28 cellular contexts compared by ENCODE assay signal in the genomic region with DNA sequence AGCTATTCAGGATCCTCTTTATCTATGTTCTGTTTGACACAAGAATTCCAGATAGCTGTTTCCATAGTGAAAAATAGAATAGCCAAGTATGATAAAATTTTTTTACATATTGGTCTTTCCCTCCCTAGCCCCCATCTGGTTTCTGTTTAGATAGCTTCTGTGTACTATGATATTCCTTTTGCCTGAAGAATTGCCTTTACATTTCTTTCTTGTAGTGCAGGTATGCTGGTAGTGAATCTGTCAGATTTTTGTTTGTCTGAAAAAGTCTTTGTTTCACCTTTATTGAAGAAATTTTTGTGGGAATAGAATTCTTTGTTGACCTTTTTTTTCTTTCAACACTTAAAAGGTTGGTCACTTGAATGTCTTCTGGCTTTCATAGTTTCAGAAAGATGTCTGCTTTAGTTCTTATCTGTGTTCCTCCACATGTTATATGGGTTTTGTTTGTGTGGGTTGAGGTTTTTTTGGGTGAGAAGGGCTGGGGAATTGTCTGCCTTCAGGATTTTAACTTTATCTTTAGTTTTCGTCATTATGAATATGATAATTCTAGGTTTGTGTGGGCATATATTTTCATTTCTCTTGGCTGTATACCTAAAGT. TPM values are rescaled to one million over a fixed set of nuclear protein-coding genes. Genes with fewer than 3 reads are reported as not detected.
"Had no signal": no experiment of that assay in that cellular context is flagged by ENCODE, and none has a peak within 500 bp of the region (broad histone marks: within the 10 kb centered on the region; RNA-seq: fewer than 3 reads in every experiment).

No MANE protein-coding gene starts in this region.

- ATAC-seq: activated CD4-positive, CD25-positive, alpha-beta regulatory T cell treated with anti-CD3 and anti-CD28 coated beads, Interleukin-2, amount 50 U/mL, for 24 hours; activated CD8-positive, alpha-beta T cell treated with anti-CD3 and anti-CD28 coated beads for 36 hours; activated T-cell treated with anti-CD3 and anti-CD28 coated beads, Interleukin-2, amount 50 U/mL, for 72 hours; SK-N-SH treated with all-trans-retinoic acid at 6 μM for 48 hours had no signal

- H3K27ac ChIP-seq: adrenal gland, breast epithelium, KMS-11, SJSA1, WERI-Rb-1 had no signal

- H3K4me2 ChIP-seq: KMS-11 had no signal

- H3K27me3 ChIP-seq: adrenal gland, breast epithelium, SJSA1 had no signal

- H3K9ac ChIP-seq: KMS-11 had no signal

- H3K4me1 ChIP-seq: adrenal gland, breast epithelium, SJSA1 had no signal

- H3K4me3 ChIP-seq: adrenal gland, breast epithelium, SJSA1 had no signal

- H3K36me3 ChIP-seq: breast epithelium, WERI-Rb-1 had no signal

- DNase-seq: activated CD4-positive, alpha-beta T cell treated with anti-CD3 and anti-CD28 coated beads for 4 hours; activated CD8-positive, alpha-beta memory T cell treated with anti-CD3 and anti-CD28 coated beads, Interleukin-2, amount 50 U/mL, for 4 hours; activated CD8-positive, alpha-beta T cell treated with anti-CD3 and anti-CD28 coated beads for 36 hours; activated naive CD4-positive, alpha-beta T cell treated with anti-CD3 and anti-CD28 coated beads, Interleukin-2, amount 50 U/mL, for 16 hours; activated naive CD8-positive, alpha-beta T cell treated with anti-CD3 and anti-CD28 coated beads, Interleukin-2, amount 10 ng/mL, durations not matched to agents 7 days and 5 days; activated T-cell treated with anti-CD3 and anti-CD28 coated beads, Interleukin-2, amount 50 U/mL, for 72 hours; adrenal gland; anterior cingulate cortex; caudate nucleus; MV-4-11; NCI-H1092 treated with DMSO at 0.1 percent for 48 hours; NCI-H1417 treated with DMSO at 0.1 percent for 48 hours; NCI-H1694; NCI-H2029; NCI-H2107; NCI-H2171 treated with DMSO at 0.1 percent for 48 hours; NCI-H345; NCI-H510A; NCI-H526 treated with DMSO at 0.1 percent for 48 hours; NCI-H82; SHP77; SW 1271; WERI-Rb-1 had no signal

RNA-seq across cellular contexts. Expression of gene FBLN7, which starts 29.9 kb away (rescaled TPM):
- total RNA-seq: SJSA1 had no signal
